Comparison of ENCODE assay signal across 11 cellular contexts in the genomic region with DNA sequence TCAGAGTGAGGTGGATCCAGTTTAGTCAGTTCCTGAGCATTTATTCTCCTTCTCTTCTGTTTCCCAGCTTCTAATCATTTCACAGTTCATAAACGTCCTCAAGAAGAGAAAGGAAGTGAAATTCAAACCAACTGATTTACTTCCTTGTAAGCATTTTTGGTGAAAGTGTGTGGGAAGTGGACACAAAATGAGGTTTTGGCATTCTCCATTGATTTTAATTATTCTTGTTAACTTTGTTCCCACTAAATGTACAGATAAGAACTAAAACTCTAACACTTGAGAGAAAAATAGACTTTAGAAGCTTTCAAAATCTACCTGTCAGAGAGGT. TPM values are rescaled to one million over a fixed set of nuclear protein-coding genes. Genes with fewer than 3 reads are reported as not detected.
DNase-seq lines count a peak whose midpoint lies in the region; ATAC-seq and TF ChIP-seq lines count a peak whose summit lies in the region.
"Had no signal": no experiment of that assay in that cellular context is flagged by ENCODE, and none has a peak within 500 bp of the region (broad histone marks: within the 10 kb centered on the region; RNA-seq: fewer than 3 reads in every experiment).

No MANE protein-coding gene starts in this region.

- H3K4me1 ChIP-seq in RWPE2 (ENCODE audit: insufficient read depth, poor library complexity, severe bottlenecking) (peaks cover 17% of the 10 kb centered on the region), foreskin keratinocyte (peaks cover 15% of the 10 kb centered on the region)

- H3K9me3 Mint-ChIP-seq in activated T-cell treated with anti-CD3 and anti-CD28 coated beads, Interleukin-2, amount 50 U/mL, for 72 hours, result no peaks in the 10 kb centered on the region
- H3K9me3 Mint-ChIP-seq in stimulated activated memory B cell treated with anti-CD40 and anti-IgM and Interleukin-4, amounts not matched to agents 10 μg/mL and 1 μg/mL and 100 μg/mL, for 72 hours, result no peaks in the 10 kb centered on the region

- DNase-seq in activated T-cell treated with anti-CD3 and anti-CD28 coated beads, Interleukin-2, amount 50 U/mL, for 72 hours, result no peak
- no peak for DNase-seq in activated T-cell treated with anti-CD3 and anti-CD28 coated beads for 4 hours
- no peak for DNase-seq in RWPE2 (ENCODE audit: low spot score)
- DNase-seq in foreskin keratinocyte, result no peak
- no peak for DNase-seq in NCI-H2196 treated with DMSO at 0.1 percent for 48 hours (lab: John Stamatoyannopoulos, UW; ENCODE audit: unreplicated experiment)
- no peak for DNase-seq in OCI-M2 (lab: John Stamatoyannopoulos, UW; ENCODE audit: unreplicated experiment)
- DNase-seq: activated CD4-positive, CD25-positive, alpha-beta regulatory T cell; SHP77 treated with DMSO at 0.1 percent for 48 hours had no signal

- H3K36me3 ChIP-seq in RWPE2 (ENCODE audit: low read depth), result peaks cover 25% of the 10 kb centered on the region

- H3K4me1 Mint-ChIP-seq in activated T-cell treated with anti-CD3 and anti-CD28 coated beads, Interleukin-2, amount 50 U/mL, for 72 hours (ENCODE audit: low read depth), result peaks cover 35% of the 10 kb centered on the region
- peaks cover 15% of the 10 kb centered on the region for H3K4me1 Mint-ChIP-seq in stimulated activated memory B cell treated with anti-CD40 and anti-IgM and Interleukin-4, amounts not matched to agents 10 μg/mL and 1 μg/mL and 100 μg/mL, for 72 hours

- peak overlapping the region; percentile 20 to 32 for H3K4me3 Mint-ChIP-seq in activated T-cell treated with anti-CD3 and anti-CD28 coated beads, Interleukin-2, amount 50 U/mL, for 72 hours
- no peak overlapping the region for H3K4me3 Mint-ChIP-seq in stimulated activated memory B cell treated with anti-CD40 and anti-IgM and Interleukin-4, amounts not matched to agents 10 μg/mL and 1 μg/mL and 100 μg/mL, for 72 hours

- no peaks in the 10 kb centered on the region for H3K27me3 Mint-ChIP-seq in activated T-cell treated with anti-CD3 and anti-CD28 coated beads, Interleukin-2, amount 50 U/mL, for 72 hours (ENCODE audit: low read depth)
- no peaks in the 10 kb centered on the region for H3K27me3 Mint-ChIP-seq in stimulated activated memory B cell treated with anti-CD40 and anti-IgM and Interleukin-4, amounts not matched to agents 10 μg/mL and 1 μg/mL and 100 μg/mL, for 72 hours

- no peaks in the 10 kb centered on the region for H3K27me3 ChIP-seq in RWPE2 (ENCODE audit: insufficient read depth, poor library complexity, severe bottlenecking)
- no peaks in the 10 kb centered on the region for H3K27me3 ChIP-seq in foreskin keratinocyte

- H3K36me3 Mint-ChIP-seq in activated T-cell treated with anti-CD3 and anti-CD28 coated beads, Interleukin-2, amount 50 U/mL, for 72 hours (ENCODE audit: insufficient read depth in 2 of 2), result peaks cover 8 to 23% of the 10 kb centered on the region in 2 donors
- peaks cover 40% of the 10 kb centered on the region for H3K36me3 Mint-ChIP-seq in stimulated activated memory B cell treated with anti-CD40 and anti-IgM and Interleukin-4, amounts not matched to agents 10 μg/mL and 1 μg/mL and 100 μg/mL, for 72 hours

- TF ChIP-seq CTCF in RWPE2 (IDR thresholded peaks at IDR 0.05; ENCODE audit: poor library complexity, severe bottlenecking) (no peak), foreskin keratinocyte (conservative IDR thresholded peaks at IDR 0.05) (no peak)

- no peaks in the 10 kb centered on the region for H3K9me3 ChIP-seq in RWPE2 (ENCODE audit: severe bottlenecking)

- ATAC-seq in activated T-cell treated with anti-CD3 and anti-CD28 coated beads, Interleukin-2, amount 50 U/mL, for 72 hours (replicated peaks in 1 of 2), result no peak
- ATAC-seq in RWPE2 (ENCODE audit: low read depth) (no peak), foreskin keratinocyte (no peak), HG03095 (IDR thresholded peaks at IDR 0.05; ENCODE audit: unreplicated experiment) (no peak)
- ATAC-seq in stimulated activated memory B cell treated with anti-CD40 and anti-IgM and Interleukin-4, amounts not matched to agents 10 μg/mL and 1 μg/mL and 100 μg/mL, for 72 hours, result peak; percentile 36

- H3K27ac Mint-ChIP-seq in activated T-cell treated with anti-CD3 and anti-CD28 coated beads, Interleukin-2, amount 50 U/mL, for 72 hours, result peak overlapping the region; percentile 86
- peak overlapping the region; percentile 75 for H3K27ac Mint-ChIP-seq in stimulated activated memory B cell treated with anti-CD40 and anti-IgM and Interleukin-4, amounts not matched to agents 10 μg/mL and 1 μg/mL and 100 μg/mL, for 72 hours

- no peak overlapping the region for H3K4me3 ChIP-seq in RWPE2 (ENCODE audit: severe bottlenecking)

- H3K27ac ChIP-seq in RWPE2 (ENCODE audit: poor library complexity, severe bottlenecking) (peak overlapping the region; percentile 75), foreskin keratinocyte (peak overlapping the region; percentile 85)
- H3K27ac ChIP-seq: KMS-11 had no signal

RNA-seq across cellular contexts. Expression of a gene that starts 42.7 kb away (rescaled TPM):
- total RNA-seq in activated T-cell treated with anti-CD3 and anti-CD28 coated beads, Interleukin-2, amount 50 U/mL, for 72 hours, result 10 to 100 TPM; 10.4 to 13.9 TPM
- 23.0 and 37.6 TPM in 2 replicates for total RNA-seq in foreskin keratinocyte
- 19.3 and 33.1 TPM in 2 replicates for polyA plus RNA-seq in foreskin keratinocyte
